Comparison of ENCODE assay signal across 24 cellular contexts in genomic region chr11:69455969-69456368, GRCh38. TPM values are rescaled to one million over a fixed set of nuclear protein-coding genes. Genes with fewer than 3 reads are reported as not detected.
"Had no signal": no experiment of that assay in that cellular context is flagged by ENCODE, and none has a peak within 500 bp of the region (broad histone marks: within the 10 kb centered on the region; RNA-seq: fewer than 3 reads in every experiment).

No MANE protein-coding gene starts in this region.

- H3K27me3 ChIP-seq: brain microvascular endothelial cell had no signal

- ATAC-seq: activated T-helper 17 cell treated with anti-CD3 and anti-CD28 coated beads, Interleukin-2, amount 50 U/mL, for 72 hours; T-cell had no signal

- H3K4me3 ChIP-seq: SK-N-MC had no signal

- FAIRE-seq: RCC 7860, TTC549 had no signal

- H3K27ac ChIP-seq: brain microvascular endothelial cell, SK-N-MC had no signal

- H3K36me3 ChIP-seq: brain microvascular endothelial cell had no signal

- DNase-seq: activated CD4-positive, alpha-beta memory T cell treated with anti-CD3 and anti-CD28 coated beads, Interleukin-2, amount 10 ng/mL, durations not matched to agents 7 days and 5 days; activated CD4-positive, alpha-beta T cell treated with anti-CD3 and anti-CD28 coated beads, Interleukin-2, amount 10 ng/mL, durations not matched to agents 7 days and 5 days; activated CD4-positive, CD25-positive, alpha-beta regulatory T cell; activated gamma-delta T cell; activated naive CD4-positive, alpha-beta T cell treated with anti-CD3 and anti-CD28 coated beads for 36 hours; activated T-cell treated with anti-CD3 and anti-CD28 coated beads for 4 hours; activated T-cell treated with anti-CD3 and anti-CD28 coated beads, Interleukin-2, amount 50 U/mL, for 48 hours; amygdala; brain microvascular endothelial cell; caudate nucleus; NCI-H1048; NCI-H146; NCI-H187 treated with DMSO at 0.1 percent for 48 hours; NCI-H2081 treated with DMSO at 0.1 percent for 48 hours; NCI-H446; NCI-H524; T-cell; T-helper 2 cell; T1000 had no signal

RNA-seq across cellular contexts. Expression of gene LINC01488, which starts 25.5 kb away (rescaled TPM):
- total RNA-seq: activated CD4-positive, alpha-beta memory T cell treated with anti-CD3 and anti-CD28 coated beads, Interleukin-2, amount 10 ng/mL, durations not matched to agents 7 days and 5 days; activated CD4-positive, alpha-beta T cell treated with anti-CD3 and anti-CD28 coated beads, Interleukin-2, amount 10 ng/mL, durations not matched to agents 7 days and 5 days; activated CD8-positive, alpha-beta memory T cell treated with anti-CD3 and anti-CD28 coated beads for 36 hours; activated naive CD4-positive, alpha-beta T cell treated with anti-CD3 and anti-CD28 coated beads for 36 hours; activated T-helper 17 cell treated with anti-CD3 and anti-CD28 coated beads, Interleukin-2, amount 50 U/mL, for 72 hours; T-cell had no signal
